In the genomic region with DNA sequence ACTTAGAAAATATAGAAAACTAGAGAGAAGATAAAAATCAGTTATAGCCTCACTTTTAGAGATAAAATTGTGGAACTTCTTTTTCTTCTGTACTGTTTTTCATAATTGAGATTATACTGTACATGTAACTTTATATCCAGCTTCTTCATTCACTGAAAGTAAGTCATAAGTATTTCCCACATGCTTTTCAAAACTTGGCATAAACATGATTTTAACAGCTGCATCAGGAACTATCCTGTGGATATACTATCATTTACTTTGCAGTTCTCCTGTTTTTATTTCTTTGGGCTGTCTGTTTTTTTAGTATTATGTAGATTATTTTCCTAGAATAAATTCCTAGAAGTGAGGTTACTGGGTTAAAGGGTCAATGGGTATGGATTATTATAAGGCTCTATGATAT, we compare ENCODE assay signal across 20 cellular contexts. TPM values are rescaled to one million over a fixed set of nuclear protein-coding genes. Genes with fewer than 3 reads are reported as not detected.
DNase-seq lines count a peak whose midpoint lies in the region; ATAC-seq and TF ChIP-seq lines count a peak whose summit lies in the region.
"Had no signal": no experiment of that assay in that cellular context is flagged by ENCODE, and none has a peak within 500 bp of the region (broad histone marks: within the 10 kb centered on the region; RNA-seq: fewer than 3 reads in every experiment).

No MANE protein-coding gene starts in this region.

- peak overlapping the region; percentile 29 to 87 for H3K27ac ChIP-seq in coronary artery
- peak overlapping the region; percentile 5 for H3K27ac ChIP-seq in psoas muscle
- H3K27ac ChIP-seq: 22Rv1 had no signal

- peak overlapping the region; percentile 43 for H3K27ac Mint-ChIP-seq in activated T-cell treated with anti-CD3 and anti-CD28 coated beads, Interleukin-2, amount 50 U/mL, for 72 hours
- H3K27ac Mint-ChIP-seq in type B pancreatic cell, result peak overlapping the region; percentile 1
- no peak overlapping the region for H3K27ac Mint-ChIP-seq in activated T-helper 17 cell treated with anti-CD3 and anti-CD28 coated beads, Interleukin-2, amount 50 U/mL, for 72 hours
- H3K27ac Mint-ChIP-seq: CD4-positive, alpha-beta T cell had no signal

- TF ChIP-seq CTCF in coronary artery (IDR thresholded peaks at IDR 0.05), result no peak
- no peak for TF ChIP-seq CTCF in psoas muscle (IDR thresholded peaks at IDR 0.05)
- TF ChIP-seq CTCF in type B pancreatic cell (conservative IDR thresholded peaks at IDR 0.05), result no peak

- H3K36me3 ChIP-seq in psoas muscle (ENCODE audit: insufficient read depth in 1 of 2, low read depth in 1 of 2), result no peaks in the 10 kb centered on the region

- H3K27me3 ChIP-seq in psoas muscle (ENCODE audit: insufficient read depth in 3 of 3, low read length in 2 of 3), result no peaks in the 10 kb centered on the region
- H3K27me3 ChIP-seq: BE2C had no signal

- ATAC-seq in activated T-cell treated with anti-CD3 and anti-CD28 coated beads, Interleukin-2, amount 50 U/mL, for 72 hours (replicated peaks in 1 of 2), result no peak
- peak in 1 of 4 donors; percentile 45 for ATAC-seq in psoas muscle
- no peak for ATAC-seq in activated T-helper 17 cell treated with anti-CD3 and anti-CD28 coated beads, Interleukin-2, amount 50 U/mL, for 72 hours (replicated peaks)

- H3K4me3 ChIP-seq in coronary artery, result peak overlapping the region; percentile 38
- no peak overlapping the region for H3K4me3 ChIP-seq in psoas muscle

- H3K36me3 Mint-ChIP-seq in activated T-cell treated with anti-CD3 and anti-CD28 coated beads, Interleukin-2, amount 50 U/mL, for 72 hours (ENCODE audit: insufficient read depth in 2 of 2), result peaks cover 0 to 2% of the 10 kb centered on the region in 2 donors
- H3K36me3 Mint-ChIP-seq in type B pancreatic cell, result peaks cover 23% of the 10 kb centered on the region
- H3K36me3 Mint-ChIP-seq in activated T-helper 17 cell treated with anti-CD3 and anti-CD28 coated beads, Interleukin-2, amount 50 U/mL, for 72 hours (ENCODE audit: low read depth), result no peaks in the 10 kb centered on the region

- intact Hi-C loops in psoas muscle (cut with DNase I), result no loop called here

- no peaks in the 10 kb centered on the region for H3K9me3 ChIP-seq in psoas muscle
- H3K9me3 ChIP-seq: BE2C had no signal

- H3K9me3 Mint-ChIP-seq in activated T-cell treated with anti-CD3 and anti-CD28 coated beads, Interleukin-2, amount 50 U/mL, for 72 hours, result no peaks in the 10 kb centered on the region
- H3K9me3 Mint-ChIP-seq in type B pancreatic cell, result peaks cover 4% of the 10 kb centered on the region
- no peaks in the 10 kb centered on the region for H3K9me3 Mint-ChIP-seq in activated T-helper 17 cell treated with anti-CD3 and anti-CD28 coated beads, Interleukin-2, amount 50 U/mL, for 72 hours
- H3K9me3 Mint-ChIP-seq: CD4-positive, alpha-beta T cell had no signal

- no peaks in the 10 kb centered on the region for H3K27me3 Mint-ChIP-seq in activated T-cell treated with anti-CD3 and anti-CD28 coated beads, Interleukin-2, amount 50 U/mL, for 72 hours (ENCODE audit: low read depth)
- H3K27me3 Mint-ChIP-seq in type B pancreatic cell, result no peaks in the 10 kb centered on the region
- H3K27me3 Mint-ChIP-seq in activated T-helper 17 cell treated with anti-CD3 and anti-CD28 coated beads, Interleukin-2, amount 50 U/mL, for 72 hours, result no peaks in the 10 kb centered on the region
- H3K27me3 Mint-ChIP-seq: CD4-positive, alpha-beta T cell had no signal

- H3K4me1 Mint-ChIP-seq in activated T-cell treated with anti-CD3 and anti-CD28 coated beads, Interleukin-2, amount 50 U/mL, for 72 hours (ENCODE audit: low read depth), result peaks cover 18% of the 10 kb centered on the region
- peaks cover 35% of the 10 kb centered on the region for H3K4me1 Mint-ChIP-seq in type B pancreatic cell (ENCODE audit: unreplicated experiment)
- peaks cover 17% of the 10 kb centered on the region for H3K4me1 Mint-ChIP-seq in activated T-helper 17 cell treated with anti-CD3 and anti-CD28 coated beads, Interleukin-2, amount 50 U/mL, for 72 hours

- DNase-seq in activated T-cell treated with anti-CD3 and anti-CD28 coated beads, Interleukin-2, amount 50 U/mL, for 72 hours, result no peak
- DNase-seq in activated T-cell treated with anti-CD3 and anti-CD28 coated beads, Interleukin-2, amount 50 U/mL, for 1 hour, result no peak
- no peak for DNase-seq in coronary artery (ENCODE audit: low spot score)
- no peak for DNase-seq in psoas muscle
- no peak for DNase-seq in type B pancreatic cell (ENCODE audit: extremely low spot score, unreplicated experiment)
- no peak for DNase-seq in mesenteric fat pad (ENCODE audit: low spot score)
- DNase-seq in superior temporal gyrus (ENCODE audit: extremely low spot score), result no peak
- DNase-seq: BE2C; CD4-positive, alpha-beta T cell; DMS79; GOT3; KG1; NCI-H1048; NCI-H1436 treated with DMSO at 0.1 percent for 48 hours; NCI-H2029 treated with DMSO at 0.1 percent for 48 hours; NCI-H2171 treated with DMSO at 0.1 percent for 48 hours; NCI-H446 treated with DMSO at 0.1 percent for 48 hours; NCI-H774 had no signal

- H3K4me3 Mint-ChIP-seq in activated T-cell treated with anti-CD3 and anti-CD28 coated beads, Interleukin-2, amount 50 U/mL, for 72 hours, result no peak overlapping the region
- H3K4me3 Mint-ChIP-seq in type B pancreatic cell, result no peak overlapping the region
- H3K4me3 Mint-ChIP-seq in activated T-helper 17 cell treated with anti-CD3 and anti-CD28 coated beads, Interleukin-2, amount 50 U/mL, for 72 hours, result no peak overlapping the region
- H3K4me3 Mint-ChIP-seq: CD4-positive, alpha-beta T cell had no signal

- peaks cover 45% of the 10 kb centered on the region for H3K4me1 ChIP-seq in psoas muscle
- H3K4me1 ChIP-seq: BE2C had no signal

RNA-seq across cellular contexts. Expression of gene DSTN, which starts 14.8 kb away (rescaled TPM):
- 10 to 100 TPM; 62.8 to 70.4 TPM for total RNA-seq in activated T-cell treated with anti-CD3 and anti-CD28 coated beads, Interleukin-2, amount 50 U/mL, for 72 hours
- 10 to 100 TPM; 45.6 to 82.3 (median 66.2) TPM for total RNA-seq in psoas muscle
- polyA plus RNA-seq in psoas muscle, result 100 to 1,000 TPM in 2 of 3 donors, 10 to 100 TPM in 1; 88.1 to 202 (median 115) TPM
- 193 and 287 TPM in 2 replicates for total RNA-seq in type B pancreatic cell (ENCODE audit: low replicate concordance)
- 165 TPM for total RNA-seq in mesenteric fat pad
- total RNA-seq in activated T-helper 17 cell treated with anti-CD3 and anti-CD28 coated beads, Interleukin-2, amount 50 U/mL, for 72 hours, result 10 to 100 TPM; 42.9 to 45.8 TPM

RNA-seq across cellular contexts. Expression of gene BFSP1, which starts 53.5 kb away (rescaled TPM):
- total RNA-seq in activated T-cell treated with anti-CD3 and anti-CD28 coated beads, Interleukin-2, amount 50 U/mL, for 72 hours, result 1 to 10 TPM in 1 of 2 donors, under 1 TPM in 1; 0.23 to 1.2 TPM
- total RNA-seq in psoas muscle (under 1 TPM in 3 of 4 donors, not detected in 1; 0.30 to 0.57 (median 0.34) TPM), type B pancreatic cell (ENCODE audit: low replicate concordance) (1.8 and 1.9 TPM in 2 replicates), mesenteric fat pad (not detected)
- polyA plus RNA-seq in psoas muscle, result under 1 TPM; 0.12 to 0.18 (median 0.17) TPM
- under 1 TPM; 0.48 to 0.58 TPM for total RNA-seq in activated T-helper 17 cell treated with anti-CD3 and anti-CD28 coated beads, Interleukin-2, amount 50 U/mL, for 72 hours
